In the genomic region with DNA sequence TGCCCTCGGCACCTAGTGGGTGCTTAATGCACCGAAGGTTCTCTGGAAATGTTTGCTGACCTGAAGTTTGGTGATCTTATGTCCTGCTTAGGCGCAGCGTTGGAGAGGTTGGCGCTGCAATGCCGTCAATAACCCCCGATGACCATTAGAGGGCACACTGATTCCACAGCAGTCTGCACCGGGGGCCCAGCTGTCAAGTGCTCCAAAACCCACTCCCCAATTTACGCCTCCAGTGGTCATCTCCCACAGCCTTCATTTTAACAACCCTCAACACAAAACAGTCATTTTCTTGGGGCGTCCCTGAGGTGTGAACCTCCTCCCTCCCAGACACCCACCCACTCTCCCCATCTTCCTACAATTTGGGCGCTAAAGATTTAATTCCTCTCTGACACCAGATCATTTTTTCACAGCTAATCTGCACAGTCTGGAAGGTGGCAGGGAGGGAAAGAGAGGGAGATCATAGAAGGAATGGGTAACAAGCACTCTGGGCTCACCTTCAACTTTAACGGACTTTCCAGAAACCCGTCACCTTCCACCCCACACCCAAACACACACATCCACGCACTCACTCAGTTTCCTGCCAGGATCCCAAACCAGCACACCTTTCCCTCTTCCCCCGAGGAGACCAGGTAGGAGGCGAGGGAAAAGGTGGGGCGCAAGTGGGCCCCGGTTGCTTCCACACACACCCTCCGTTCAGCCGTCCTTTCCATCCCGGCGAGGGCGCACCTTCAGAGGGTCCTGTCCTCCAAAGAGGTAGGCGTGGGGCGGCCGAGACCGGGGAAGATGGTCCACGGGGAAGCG, we compare ENCODE assay signal across 1 cellular context.
TF ChIP-seq lines count a peak whose summit lies in the region.

No MANE protein-coding gene starts in this region.

TF ChIP-seq in K562, 482 proteins besides CTCF, POLR2A, EP300 and RAD21:
- 0 out of 4 replicates have a peak, but pooled peaks of 1 of the 2 experiments have one; percentile 31 for TF ChIP-seq RCOR1 (IDR thresholded peaks at IDR 0.05; ENCODE audit: borderline replicate concordance in 1 of 2, low read depth in 2 of 2, low read length in 2 of 2)
- TF ChIP-seq GTF2A2 (tag; IDR thresholded peaks at IDR 0.05): no peak
- no peak for TF ChIP-seq CREB3L1 (IDR thresholded peaks at IDR 0.05; ENCODE audit: borderline replicate concordance, low read depth)
- TF ChIP-seq GTF2B (IDR thresholded peaks at IDR 0.05; ENCODE audit: extremely low read depth, insufficient read length): no peak
- TF ChIP-seq CC2D1A (IDR thresholded peaks at IDR 0.05): peak; percentile 64
- peak; percentile 60; the same call in 1 of the 2 replicates for TF ChIP-seq RB1 (IDR thresholded peaks at IDR 0.05; ENCODE audit: low read depth)
- TF ChIP-seq ZNF586 (CRISPR knock-in tag; conservative IDR thresholded peaks at IDR 0.05): no peak
- TF ChIP-seq JUNB (CRISPR knock-in tag; conservative IDR thresholded peaks at IDR 0.05): no peak
- 0 out of 2 replicates have a peak, but pooled peaks have one; percentile 17 for TF ChIP-seq TEAD4 (IDR thresholded peaks at IDR 0.05; ENCODE audit: low read length)
- 0 out of 2 replicates have a peak, but pooled peaks have one; percentile 54 for TF ChIP-seq TEAD4 (CRISPR knock-in tag; IDR thresholded peaks at IDR 0.05; ENCODE audit: borderline replicate concordance)
- no peak for TF ChIP-seq BCLAF1 (IDR thresholded peaks at IDR 0.05; ENCODE audit: borderline replicate concordance in 1 of 2, control insufficient read depth in 1 of 2, low read depth in 2 of 2, low read length in 1 of 2)
- TF ChIP-seq CREM (IDR thresholded peaks at IDR 0.05; ENCODE audit: low read depth): peak; percentile 67
- TF ChIP-seq TFAP4 (CRISPR knock-in tag; IDR thresholded peaks at IDR 0.05; ENCODE audit: borderline replicate concordance): peak; percentile 67
- no peak for TF ChIP-seq USF2 (CRISPR knock-in tag; IDR thresholded peaks at IDR 0.05)
- TF ChIP-seq, protein P1, sequence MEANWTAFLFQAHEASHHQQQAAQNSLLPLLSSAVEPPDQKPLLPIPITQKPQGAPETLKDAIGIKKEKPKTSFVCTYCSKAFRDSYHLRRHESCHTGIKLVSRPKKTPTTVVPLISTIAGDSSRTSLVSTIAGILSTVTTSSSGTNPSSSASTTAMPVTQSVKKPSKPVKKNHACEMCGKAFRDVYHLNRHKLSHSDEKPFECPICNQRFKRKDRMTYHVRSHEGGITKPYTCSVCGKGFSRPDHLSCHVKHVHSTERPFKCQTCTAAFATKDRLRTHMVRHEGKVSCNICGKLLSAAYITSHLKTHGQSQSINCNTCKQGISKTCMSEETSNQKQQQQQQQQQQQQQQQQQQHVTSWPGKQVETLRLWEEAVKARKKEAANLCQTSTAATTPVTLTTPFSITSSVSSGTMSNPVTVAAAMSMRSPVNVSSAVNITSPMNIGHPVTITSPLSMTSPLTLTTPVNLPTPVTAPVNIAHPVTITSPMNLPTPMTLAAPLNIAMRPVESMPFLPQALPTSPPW (CRISPR knock-in tag; IDR thresholded peaks at IDR 0.05): 0 out of 2 replicates have a peak, but pooled peaks have one; percentile 17
- TF ChIP-seq PHB2 (IDR thresholded peaks at IDR 0.05; ENCODE audit: low read depth): no peak
- TF ChIP-seq ZNF146 (CRISPR knock-in tag; IDR thresholded peaks at IDR 0.05; ENCODE audit: unreplicated experiment): no peak
- TF ChIP-seq SMC3 (conservative IDR thresholded peaks at IDR 0.05; ENCODE audit: insufficient read depth, low read depth, low read length): peak; percentile 77
- no peak for TF ChIP-seq NONO (IDR thresholded peaks at IDR 0.05; ENCODE audit: low read depth in 2 of 2, low read length in 1 of 2)
- no peak for TF ChIP-seq PHF21A (IDR thresholded peaks at IDR 0.05; ENCODE audit: borderline replicate concordance, low read depth)
- no peak for TF ChIP-seq IRF2 (CRISPR knock-in tag; IDR thresholded peaks at IDR 0.05)
- TF ChIP-seq STAG1 (CRISPR knock-in tag; IDR thresholded peaks at IDR 0.05; ENCODE audit: borderline replicate concordance): peak; percentile 67; the same call in 1 of the 2 replicates
- no peak for TF ChIP-seq RNF219 (CRISPR knock-in tag; IDR thresholded peaks at IDR 0.05)
- TF ChIP-seq EGR1 (conservative IDR thresholded peaks at IDR 0.05): peak; percentile 34
- TF ChIP-seq, protein P2, sequence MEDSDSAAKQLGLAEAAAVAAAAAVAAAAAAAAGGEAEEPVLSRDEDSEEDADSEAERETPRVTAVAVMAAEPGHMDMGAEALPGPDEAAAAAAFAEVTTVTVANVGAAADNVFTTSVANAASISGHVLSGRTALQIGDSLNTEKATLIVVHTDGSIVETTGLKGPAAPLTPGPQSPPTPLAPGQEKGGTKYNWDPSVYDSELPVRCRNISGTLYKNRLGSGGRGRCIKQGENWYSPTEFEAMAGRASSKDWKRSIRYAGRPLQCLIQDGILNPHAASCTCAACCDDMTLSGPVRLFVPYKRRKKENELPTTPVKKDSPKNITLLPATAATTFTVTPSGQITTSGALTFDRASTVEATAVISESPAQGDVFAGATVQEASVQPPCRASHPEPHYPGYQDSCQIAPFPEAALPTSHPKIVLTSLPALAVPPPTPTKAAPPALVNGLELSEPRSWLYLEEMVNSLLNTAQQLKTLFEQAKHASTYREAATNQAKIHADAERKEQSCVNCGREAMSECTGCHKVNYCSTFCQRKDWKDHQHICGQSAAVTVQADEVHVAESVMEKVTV (CRISPR knock-in tag; IDR thresholded peaks at IDR 0.05): peak; percentile 86
- TF ChIP-seq TEAD1 (CRISPR knock-in tag; IDR thresholded peaks at IDR 0.05): 0 out of 4 replicates have a peak, but pooled peaks of 1 of the 2 experiments have one; percentile 22
- no peak for TF ChIP-seq FOXP4 (CRISPR knock-in tag; IDR thresholded peaks at IDR 0.05; ENCODE audit: borderline replicate concordance)
- 0 out of 4 replicates have a peak, but pooled peaks of 1 of the 2 experiments have one; percentile 48 for TF ChIP-seq MAZ (CRISPR knock-in tag; conservative IDR thresholded peaks at IDR 0.05 in 1 of 2, IDR thresholded peaks at IDR 0.05 in 1 of 2)
- TF ChIP-seq ZNF507 (tag; conservative IDR thresholded peaks at IDR 0.05): no peak
- no peak for TF ChIP-seq L3MBTL2 (IDR thresholded peaks at IDR 0.05)
- no peak for TF ChIP-seq HNRNPL (IDR thresholded peaks at IDR 0.05; ENCODE audit: low read depth, low read length)
- peak; percentile 43; the same call in 1 of the 2 replicates for TF ChIP-seq FOXP1 (CRISPR knock-in tag; IDR thresholded peaks at IDR 0.05)
- peak; percentile 92 for TF ChIP-seq ZBTB7A (IDR thresholded peaks at IDR 0.05; ENCODE audit: borderline replicate concordance, control insufficient read depth, low read depth, low read length)
